ENCODE assay signal across 10 cellular contexts in the genomic region with DNA sequence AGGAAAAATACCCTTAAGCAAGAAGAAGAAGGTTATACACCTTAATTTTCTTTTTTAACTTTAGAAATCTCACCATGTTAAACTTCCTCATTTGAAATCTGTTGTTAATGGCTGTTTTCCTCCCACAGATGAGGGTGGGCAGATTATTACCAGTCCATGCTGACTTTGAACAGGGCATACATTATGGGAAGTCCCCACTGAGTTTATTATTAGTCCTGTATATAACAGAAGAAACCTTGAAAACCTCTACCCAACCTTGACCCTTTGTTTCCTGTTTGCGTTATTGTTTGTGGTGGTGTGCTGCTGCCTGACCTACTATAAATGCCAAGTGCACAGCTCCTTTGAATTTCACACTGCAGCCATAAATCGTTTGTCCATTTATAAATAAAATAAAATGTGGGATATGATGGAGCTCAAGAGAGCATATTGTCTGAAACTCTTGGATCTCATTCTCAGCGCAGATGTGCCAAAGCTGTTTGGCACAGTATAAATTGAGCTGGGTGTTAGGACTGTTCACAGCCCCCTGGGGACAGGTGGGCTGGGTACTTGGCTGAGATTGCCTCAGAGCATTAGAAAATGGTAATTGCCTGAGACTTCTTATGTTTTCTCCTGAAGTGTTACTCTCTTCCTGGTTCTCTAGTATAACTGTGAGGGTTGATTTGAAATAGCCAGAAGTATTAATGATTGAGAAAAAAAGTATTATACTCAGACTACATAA.
DNase-seq lines count a peak whose midpoint lies in the region; ATAC-seq and TF ChIP-seq lines count a peak whose summit lies in the region.
"Had no signal": no experiment of that assay in that cellular context is flagged by ENCODE, and none has a peak within 500 bp of the region (broad histone marks: within the 10 kb centered on the region; RNA-seq: fewer than 3 reads in every experiment).

No MANE protein-coding gene starts in this region.

- peak overlapping the region; percentile 40 for H3K4me2 ChIP-seq in KMS-11

- intact Hi-C loops in mucosa of descending colon (cut with DNase I, micrococcal nuclease): no loop called here
- intact Hi-C loops in activated T-helper 1 cell treated with anti-CD3 and anti-CD28 coated beads, Interleukin-12 subunit alpha, Interleukin-12 subunit beta, Interleukin-2, Interleukin-4 antibody, amounts not matched to agents 30 ng/mL and 10 ng/mL and 1 ng/mL, durations not matched to agents 14 hours and 24 hours and 36 hours (cut with micrococcal nuclease): no loop called here
- intact Hi-C loops in ascending aorta (cut with DNase I): no loop called here
- intact Hi-C loops in posterior cingulate gyrus (cut with DNase I): no loop called here

- no peak overlapping the region for H3K27ac Mint-ChIP-seq in activated T-helper 1 cell treated with anti-CD3 and anti-CD28 coated beads, Interleukin-12 subunit alpha, Interleukin-12 subunit beta, Interleukin-2, Interleukin-4 antibody, amounts not matched to agents 30 ng/mL and 10 ng/mL and 1 ng/mL, durations not matched to agents 14 hours and 24 hours and 36 hours

- peak overlapping the region; percentile 1; the same call in 1 of the 2 replicates for H3K9ac ChIP-seq in KMS-11

- H3K4me1 Mint-ChIP-seq in activated T-helper 1 cell treated with anti-CD3 and anti-CD28 coated beads, Interleukin-12 subunit alpha, Interleukin-12 subunit beta, Interleukin-2, Interleukin-4 antibody, amounts not matched to agents 30 ng/mL and 10 ng/mL and 1 ng/mL, durations not matched to agents 14 hours and 24 hours and 36 hours (ENCODE audit: low read depth): no peaks in the 10 kb centered on the region

- peaks cover 99% of the 10 kb centered on the region for H3K4me1 ChIP-seq in KMS-11 (ENCODE audit: low read depth, poor library complexity, severe bottlenecking)
- H3K4me1 ChIP-seq in mucosa of descending colon (ENCODE audit: low read depth): no peaks in the 10 kb centered on the region
- no peaks in the 10 kb centered on the region for H3K4me1 ChIP-seq in ascending aorta

- H3K9me3 ChIP-seq in mucosa of descending colon (no peaks in the 10 kb centered on the region), ascending aorta (no peaks in the 10 kb centered on the region)
- H3K9me3 ChIP-seq: testis had no signal

- H3K36me3 Mint-ChIP-seq in activated T-helper 1 cell treated with anti-CD3 and anti-CD28 coated beads, Interleukin-12 subunit alpha, Interleukin-12 subunit beta, Interleukin-2, Interleukin-4 antibody, amounts not matched to agents 30 ng/mL and 10 ng/mL and 1 ng/mL, durations not matched to agents 14 hours and 24 hours and 36 hours (ENCODE audit: low read depth): no peaks in the 10 kb centered on the region

- DNase-seq in mucosa of descending colon: no peak
- no peak for DNase-seq in activated T-helper 1 cell treated with anti-CD3 and anti-CD28 coated beads, Interleukin-12 subunit alpha, Interleukin-12 subunit beta, Interleukin-2, Interleukin-4 antibody, amounts not matched to agents 30 ng/mL and 10 ng/mL and 1 ng/mL, durations not matched to agents 14 hours and 24 hours and 36 hours (ENCODE audit: low spot score)
- no peak for DNase-seq in ascending aorta (ENCODE audit: low spot score in 2 of 2)
- DNase-seq in posterior cingulate gyrus: no peak
- DNase-seq: activated gamma-delta T cell, left colon, testis had no signal

- no peaks in the 10 kb centered on the region for H3K9me3 Mint-ChIP-seq in activated T-helper 1 cell treated with anti-CD3 and anti-CD28 coated beads, Interleukin-12 subunit alpha, Interleukin-12 subunit beta, Interleukin-2, Interleukin-4 antibody, amounts not matched to agents 30 ng/mL and 10 ng/mL and 1 ng/mL, durations not matched to agents 14 hours and 24 hours and 36 hours

- peaks cover 79% of the 10 kb centered on the region for H3K79me2 ChIP-seq in KMS-11 (ENCODE audit: insufficient read depth, low read depth)

- no peak overlapping the region for H3K4me3 Mint-ChIP-seq in activated T-helper 1 cell treated with anti-CD3 and anti-CD28 coated beads, Interleukin-12 subunit alpha, Interleukin-12 subunit beta, Interleukin-2, Interleukin-4 antibody, amounts not matched to agents 30 ng/mL and 10 ng/mL and 1 ng/mL, durations not matched to agents 14 hours and 24 hours and 36 hours

- ATAC-seq in GM19035 (IDR thresholded peaks at IDR 0.05; ENCODE audit: unreplicated experiment): peak; percentile 89
- peak; percentile 92 for ATAC-seq in HG02678 (IDR thresholded peaks at IDR 0.05; ENCODE audit: unreplicated experiment)
- ATAC-seq in mucosa of descending colon: peak; percentile 32
- ATAC-seq: left colon had no signal

- peak overlapping the region; percentile 72 for H3K27ac ChIP-seq in KMS-11
- H3K27ac ChIP-seq in ascending aorta: no peak overlapping the region

- no peaks in the 10 kb centered on the region for H3K27me3 ChIP-seq in KMS-11 (ENCODE audit: insufficient read depth, low read depth)
- H3K27me3 ChIP-seq in ascending aorta: no peaks in the 10 kb centered on the region
- H3K27me3 ChIP-seq: testis had no signal

- H4K20me1 ChIP-seq in KMS-11 (ENCODE audit: insufficient read depth): no peaks in the 10 kb centered on the region

- no peaks in the 10 kb centered on the region for H3K27me3 Mint-ChIP-seq in activated T-helper 1 cell treated with anti-CD3 and anti-CD28 coated beads, Interleukin-12 subunit alpha, Interleukin-12 subunit beta, Interleukin-2, Interleukin-4 antibody, amounts not matched to agents 30 ng/mL and 10 ng/mL and 1 ng/mL, durations not matched to agents 14 hours and 24 hours and 36 hours (ENCODE audit: insufficient read depth)

- TF ChIP-seq CTCF in KMS-11 (conservative IDR thresholded peaks at IDR 0.05; ENCODE audit: low read depth, low read length) (no peak), mucosa of descending colon (IDR thresholded peaks at IDR 0.05) (no peak), ascending aorta (IDR thresholded peaks at IDR 0.05) (no peak)

- no peak overlapping the region for H2AFZ ChIP-seq in KMS-11 (ENCODE audit: low read depth)

- no peak overlapping the region for H3K4me3 ChIP-seq in KMS-11 (IDR thresholded peaks at IDR 0.05; ENCODE audit: insufficient read depth, low read depth, low read length)
- H3K4me3 ChIP-seq in mucosa of descending colon: no peak overlapping the region
- no peak overlapping the region for H3K4me3 ChIP-seq in ascending aorta
- H3K4me3 ChIP-seq: testis had no signal

- H3K36me3 ChIP-seq in KMS-11 (ENCODE audit: insufficient read depth): no peaks in the 10 kb centered on the region; the same call in 1 of the 2 replicates
- no peaks in the 10 kb centered on the region for H3K36me3 ChIP-seq in mucosa of descending colon (ENCODE audit: low read depth)
- H3K36me3 ChIP-seq in ascending aorta: no peaks in the 10 kb centered on the region

Comparison
In these comparisons a context has a peak if more than half of its experiments do, and no peak if none do; other contexts are left out.
1. ATAC-seq: peak in every context shown above with its lines; median percentile 92 in HG02678; 89 in GM19035; 32 in mucosa of descending colon.